18 cellular contexts compared by ENCODE assay signal in the genomic region with DNA sequence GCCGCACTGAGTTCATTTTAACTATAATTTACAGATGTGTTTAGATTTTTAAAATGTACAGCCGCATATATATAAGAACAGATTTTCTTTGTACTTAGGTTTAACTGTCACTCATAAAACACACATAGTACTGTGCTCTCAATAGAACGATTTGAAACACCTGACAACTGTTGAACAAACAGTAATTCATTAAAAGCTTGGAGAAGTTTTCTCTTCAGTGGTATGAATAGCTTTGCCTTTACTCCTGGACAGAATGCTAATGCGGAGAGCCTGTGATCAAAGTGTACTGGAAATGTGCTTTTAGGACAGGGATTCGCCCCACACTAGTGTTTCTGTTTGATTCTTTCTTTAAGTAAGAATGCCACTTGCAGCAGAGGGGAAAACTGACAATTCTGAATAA.
A peak's percentile ranks its signal among the peaks of the same experiment; 100 is the strongest.
DNase-seq lines count a peak whose midpoint lies in the region; FAIRE-seq and TF ChIP-seq lines count a peak whose summit lies in the region.
"Had no signal": no experiment of that assay in that cellular context is flagged by ENCODE, and none has a peak within 500 bp of the region (broad histone marks: within the 10 kb centered on the region; RNA-seq: fewer than 3 reads in every experiment).

No MANE protein-coding gene starts in this region.

- no peak overlapping the region for H3K56ac ChIP-seq in H1 (replicated peaks; ENCODE audit: insufficient read length, low read depth, low read length)

- no peak overlapping the region for H3K4me2 ChIP-seq in H1 (ENCODE audit: insufficient read depth in 1 of 2, low read depth in 2 of 2, low read length in 2 of 2)
- H3K4me2 ChIP-seq: A549 had no signal

- no peak overlapping the region for H3K9ac ChIP-seq in H1 (replicated peaks in 1 of 4; ENCODE audit: extremely low read depth in 1 of 4, low read depth in 3 of 4, low read length in 3 of 4)

- CTCF ChIA-PET in H1 (lab: Charles Lee; ENCODE audit: partially characterized antibody) = interaction anchor here (0.6 kb wide), 1 partner anchor 378 kb away, joined by 3 read pairs; no protein-coding TSS in a partner anchor

- TF ChIP-seq POLR2A in H1 (IDR thresholded peaks at IDR 0.05; ENCODE audit: control extremely low read depth in 1 of 2, low read depth in 2 of 2, low read length in 2 of 2) = no peak

- H3K23ac ChIP-seq in H1 (ENCODE audit: insufficient read length) = no peak overlapping the region

- H3K4me3 ChIP-seq in cardiac muscle cell (no peak overlapping the region), H1 (ENCODE audit: extremely low read depth in 1 of 4, insufficient read depth in 2 of 4, low read depth in 3 of 4, low read length in 4 of 4) (no peak overlapping the region)
- H3K4me3 ChIP-seq: A549, HAP-1 had no signal

- H3K36me3 ChIP-seq in cardiac muscle cell (no peaks in the 10 kb centered on the region), H1 (ENCODE audit: control insufficient read depth in 2 of 4, insufficient read depth in 4 of 4, low read length in 3 of 4) (no peaks in the 10 kb centered on the region)
- H3K36me3 ChIP-seq: HAP-1 had no signal

- no peak for TF ChIP-seq EP300 in H1 (IDR thresholded peaks at IDR 0.05; ENCODE audit: borderline replicate concordance in 1 of 2, low read depth in 2 of 2, low read length in 2 of 2)

- no peak for DNase-seq in cardiac muscle cell (ENCODE audit: low read depth in 1 of 2, low spot score in 1 of 2)
- no peak for DNase-seq in cardiac septum (ENCODE audit: low spot score)
- DNase-seq in H1 (ENCODE audit: low read depth in 1 of 2, low spot score in 2 of 2) = no peak
- peak; percentile 26 for DNase-seq in medulla oblongata (ENCODE audit: extremely low spot score)
- DNase-seq in GM10266 (ENCODE audit: extremely low spot score) = no peak
- DNase-seq in urothelium cell line (ENCODE audit: low spot score) = no peak
- no peak for DNase-seq in NCI-H2227 treated with DMSO at 0.1 percent for 48 hours (lab: John Stamatoyannopoulos, UW)
- no peak for DNase-seq in activated CD4-positive, CD25-positive, alpha-beta regulatory T cell treated with anti-CD3 and anti-CD28 coated beads, Interleukin-2, amount 50 U/mL, for 72 hours
- DNase-seq: AML-193; CD4-positive, alpha-beta T cell had no signal

- no peaks in the 10 kb centered on the region for H3K79me2 ChIP-seq in H1 (ENCODE audit: control insufficient read depth in 1 of 2, insufficient read depth in 2 of 2, low read length in 2 of 2)

- intact Hi-C loops in cardiac septum (cut with DNase I) = no loop called here

- H3K23me2 ChIP-seq in H1 (ENCODE audit: low read depth, low read length) = no peaks in the 10 kb centered on the region

- H2BK20ac ChIP-seq in H1 (ENCODE audit: low read length) = no peak overlapping the region

- TF ChIP-seq RAD21 in H1 (IDR thresholded peaks at IDR 0.05 in 1 of 2, conservative IDR thresholded peaks at IDR 0.05 in 1 of 2; ENCODE audit: low read depth in 2 of 2, low read length in 2 of 2) = no peak

- no peak for TF ChIP-seq CTCF in cardiac muscle cell (IDR thresholded peaks at IDR 0.05; ENCODE audit: low read depth, low read length)
- no peak for TF ChIP-seq CTCF in H1 (IDR thresholded peaks at IDR 0.05; ENCODE audit: control extremely low read depth in 1 of 3, insufficient read depth in 1 of 3, low read depth in 1 of 3, low read length in 3 of 3)
- no peak for TF ChIP-seq CTCF in GM10266 (IDR thresholded peaks at IDR 0.05; ENCODE audit: control insufficient read depth, insufficient read depth, low read depth, missing control alignments)

- no peak overlapping the region for H4K8ac ChIP-seq in H1 (ENCODE audit: extremely low read depth, insufficient read depth, low read length)

- FAIRE-seq in H1 (lab: Jason Lieb, UNC) = no peak
- FAIRE-seq in urothelium cell line (lab: Jason Lieb, UNC) = no peak
- FAIRE-seq: A549, G401.6, GM12892, GM18507, HepG2 had no signal

- 89% methylated on average over 5 of the region's 5 CpGs; no CpG with 5 or more reads in 1 of the 2 experiments for WGBS in H1 (ENCODE audit: extremely low coverage in 1 of 2, insufficient coverage in 1 of 2, insufficient read length in 1 of 2, insufficient replicate concordance in 2 of 2, low coverage in 1 of 2, low lambda C conversion rate in 2 of 2, missing lambda C conversion rate in 1 of 2), 2 experiments

- H2BK15ac ChIP-seq in H1 (ENCODE audit: low read length) = no peak overlapping the region

- no peaks in the 10 kb centered on the region for H3K79me1 ChIP-seq in H1 (ENCODE audit: low read depth, low read length)

- POLR2A ChIA-PET in H1 (lab: Charles Lee; ENCODE audit: partially characterized antibody) = no interaction called here

- H2BK12ac ChIP-seq in H1 (ENCODE audit: low read depth, low read length) = no peak overlapping the region

- H3K27me3 ChIP-seq in cardiac muscle cell (no peaks in the 10 kb centered on the region), H1 (replicated peaks in 1 of 4; ENCODE audit: control insufficient read depth in 3 of 4, extremely low read depth in 1 of 4, insufficient read depth in 3 of 4, low read length in 3 of 4) (no peaks in the 10 kb centered on the region)

- H3K4me1 ChIP-seq in cardiac muscle cell (ENCODE audit: low read depth) (peaks cover 7% of the 10 kb centered on the region), H1 (replicated peaks in 1 of 4; ENCODE audit: control insufficient read depth in 3 of 4, insufficient read depth in 4 of 4, low read length in 3 of 4) (no peaks in the 10 kb centered on the region)
- H3K4me1 ChIP-seq: A549, HAP-1 had no signal

- H3K4ac ChIP-seq in H1 (replicated peaks; ENCODE audit: insufficient read length, low read depth, low read length) = no peak overlapping the region

- H2BK5ac ChIP-seq in H1 (ENCODE audit: low read depth, low read length) = no peak overlapping the region

- no peak overlapping the region for H4K91ac ChIP-seq in H1 (replicated peaks; ENCODE audit: insufficient read length, low read length)

- no peak overlapping the region for H2BK120ac ChIP-seq in H1 (replicated peaks; ENCODE audit: low read depth, low read length)

- no peak overlapping the region for H4K5ac ChIP-seq in H1 (ENCODE audit: insufficient read length, low read depth, low read length)

- H3K14ac ChIP-seq in H1 (ENCODE audit: insufficient read length) = no peak overlapping the region

- H3K9me3 ChIP-seq in cardiac muscle cell (ENCODE audit: low read depth) = no peaks in the 10 kb centered on the region
- H3K9me3 ChIP-seq in H1 (ENCODE audit: insufficient read depth in 2 of 2, low read depth in 1 of 2, low read length in 1 of 2) = no peaks in the 10 kb centered on the region
- H3K9me3 ChIP-seq: A549, HAP-1 had no signal

- no peak overlapping the region for H2AK5ac ChIP-seq in H1 (ENCODE audit: low read depth, low read length)

- H4K20me1 ChIP-seq in H1 (replicated peaks in 1 of 2; ENCODE audit: control insufficient read depth in 1 of 2, insufficient read depth in 2 of 2, low read length in 2 of 2) = no peaks in the 10 kb centered on the region

- H2AFZ ChIP-seq in H1 (ENCODE audit: low read length) = peak overlapping the region; percentile 94; the same call in 1 of the 2 replicates

- H3K18ac ChIP-seq in H1 (ENCODE audit: extremely low read depth, low read length) = no peak overlapping the region

- H3K27ac ChIP-seq in cardiac muscle cell (peak overlapping the region; percentile 71), H1 (ENCODE audit: low read depth, low read length) (no peak overlapping the region)
- H3K27ac ChIP-seq: 22Rv1, A549, C4-2B had no signal

TF ChIP-seq in H1, 55 proteins besides CTCF, POLR2A, EP300 and RAD21 (continues in another document):
- TF ChIP-seq BRCA1 (IDR thresholded peaks at IDR 0.05; ENCODE audit: low read depth, low read length) (no peak), CHD1 (IDR thresholded peaks at IDR 0.05; ENCODE audit: low read depth, low read length) (no peak)
